21 cellular contexts compared by ENCODE assay signal in genomic region chr5:257148-257547, GRCh38.
"Had no signal": no experiment of that assay in that cellular context is flagged by ENCODE, and none has a peak within 500 bp of the region (broad histone marks: within the 10 kb centered on the region; RNA-seq: fewer than 3 reads in every experiment).

No MANE protein-coding gene starts in this region.

- H3K9me3 Mint-ChIP-seq: activated B cell treated with CpG ODN at 0.5 μM for 24 hours, T-cell had no signal

- H3K27ac ChIP-seq: brain microvascular endothelial cell, cardiac muscle cell, SK-N-MC had no signal

- H3K4me3 ChIP-seq: cardiac muscle cell, SK-N-MC had no signal

- H3K27me3 ChIP-seq: brain microvascular endothelial cell, cardiac muscle cell had no signal

- ATAC-seq: activated T-cell treated with anti-CD3 and anti-CD28 coated beads, Interleukin-2, amount 50 U/mL, for 72 hours; T-cell had no signal

- H3K27ac Mint-ChIP-seq: activated B cell treated with CpG ODN at 0.5 μM for 24 hours; activated naive CD4-positive, alpha-beta T cell treated with anti-CD3 and anti-CD28 coated beads, Interleukin-2, amount 10 ng/mL, durations not matched to agents 7 days and 5 days; activated naive CD8-positive, alpha-beta T cell treated with anti-CD3 and anti-CD28 coated beads for 36 hours; activated T-cell treated with anti-CD3 and anti-CD28 coated beads, Interleukin-2, amount 50 U/mL, for 72 hours; T-cell had no signal

- H3K27me3 Mint-ChIP-seq: activated B cell treated with CpG ODN at 0.5 μM for 24 hours; activated CD4-positive, alpha-beta T cell treated with anti-CD3 and anti-CD28 coated beads, Interleukin-2, amount 10 ng/mL, durations not matched to agents 24 days and 14 days; activated naive CD4-positive, alpha-beta T cell treated with anti-CD3 and anti-CD28 coated beads, Interleukin-2, amount 10 ng/mL, durations not matched to agents 7 days and 5 days; activated naive CD8-positive, alpha-beta T cell treated with anti-CD3 and anti-CD28 coated beads for 36 hours; T-cell had no signal

- H3K4me1 Mint-ChIP-seq: activated CD4-positive, alpha-beta T cell treated with anti-CD3 and anti-CD28 coated beads, Interleukin-2, amount 10 ng/mL, durations not matched to agents 24 days and 14 days; activated naive CD4-positive, alpha-beta T cell treated with anti-CD3 and anti-CD28 coated beads, Interleukin-2, amount 10 ng/mL, durations not matched to agents 7 days and 5 days; activated naive CD8-positive, alpha-beta T cell treated with anti-CD3 and anti-CD28 coated beads for 36 hours had no signal

- DNase-seq: activated B cell treated with CpG ODN at 0.5 μM for 24 hours; activated CD4-positive, alpha-beta T cell treated with anti-CD3 and anti-CD28 coated beads for 1 hour; activated CD4-positive, alpha-beta T cell treated with anti-CD3 and anti-CD28 coated beads, Interleukin-2, amount 10 ng/mL, durations not matched to agents 24 days and 14 days; activated CD4-positive, alpha-beta T cell treated with anti-CD3 and anti-CD28 coated beads, Interleukin-2, amount 50 U/mL, for 48 hours; activated gamma-delta T cell treated with Interleukin-2 at 50 U/mL for 16 hours; activated naive CD4-positive, alpha-beta T cell treated with anti-CD3 and anti-CD28 coated beads, Interleukin-2, amount 10 ng/mL, durations not matched to agents 7 days and 5 days; activated naive CD8-positive, alpha-beta T cell treated with anti-CD3 and anti-CD28 coated beads for 36 hours; activated T-cell treated with anti-CD3 and anti-CD28 coated beads, Interleukin-2, amount 50 U/mL, for 72 hours; brain microvascular endothelial cell; cerebellar nuclear complex; Kasumi-1; KBM-7; NCI-H1048; NCI-H1694; NCI-H2029; NCI-H524; T-cell; T-helper 2 cell; T1000 had no signal

- H3K36me3 ChIP-seq: cardiac muscle cell had no signal

- H3K4me3 Mint-ChIP-seq: activated B cell treated with CpG ODN at 0.5 μM for 24 hours; activated CD4-positive, alpha-beta T cell treated with anti-CD3 and anti-CD28 coated beads, Interleukin-2, amount 10 ng/mL, durations not matched to agents 24 days and 14 days; activated naive CD4-positive, alpha-beta T cell treated with anti-CD3 and anti-CD28 coated beads, Interleukin-2, amount 10 ng/mL, durations not matched to agents 7 days and 5 days; activated naive CD8-positive, alpha-beta T cell treated with anti-CD3 and anti-CD28 coated beads for 36 hours; activated T-cell treated with anti-CD3 and anti-CD28 coated beads, Interleukin-2, amount 50 U/mL, for 72 hours; T-cell had no signal
